ENCODE assay signal across 19 cellular contexts in genomic region chr20:59813126-59813947, GRCh38.
DNase-seq lines count a peak whose midpoint lies in the region; ATAC-seq and TF ChIP-seq lines count a peak whose summit lies in the region.
"Had no signal": no experiment of that assay in that cellular context is flagged by ENCODE, and none has a peak within 500 bp of the region (broad histone marks: within the 10 kb centered on the region; RNA-seq: fewer than 3 reads in every experiment).

No MANE protein-coding gene starts in this region.

- DNase-seq in H7, result peak; percentile 23
- peak; percentile 75 for DNase-seq in RWPE2 (ENCODE audit: low spot score)
- peak; percentile 36 for DNase-seq in spleen
- DNase-seq in foreskin fibroblast, result no peak
- no peak for DNase-seq in type B pancreatic cell (ENCODE audit: extremely low spot score, unreplicated experiment)
- DNase-seq: effector memory CD4-positive, alpha-beta T cell; lower lobe of right lung; NCI-H524 treated with DMSO at 0.1 percent for 48 hours; SJCRH30; stimulated activated CD4-positive, alpha-beta T cell treated with anti-CD3 and anti-CD28 coated beads, Interleukin-1b, Interleukin-23, amount 100 ng/mL, for 48 hours had no signal

- ATAC-seq in RWPE2 (ENCODE audit: low read depth) (peak; percentile 3; the same call in 1 of the 3 replicates), GM18858 (IDR thresholded peaks at IDR 0.05; ENCODE audit: unreplicated experiment) (no peak)
- ATAC-seq: activated CD4-positive, CD25-positive, alpha-beta regulatory T cell treated with anti-CD3 and anti-CD28 coated beads, Interleukin-2, amount 50 U/mL, for 24 hours; esophagus mucosa; lower lobe of right lung had no signal

- H3K4me3 ChIP-seq in H7 (ENCODE audit: insufficient read depth, low read depth, low read length), result no peak overlapping the region
- no peak overlapping the region for H3K4me3 ChIP-seq in RWPE2 (ENCODE audit: severe bottlenecking)
- H3K4me3 ChIP-seq in spleen, result no peak overlapping the region
- no peak overlapping the region for H3K4me3 ChIP-seq in foreskin fibroblast (ENCODE audit: low read depth in 1 of 2, low read length in 2 of 2)
- H3K4me3 ChIP-seq: lower lobe of right lung, SJCRH30, skin epidermis, thoracic aorta had no signal

- intact Hi-C loops in spleen (cut with DNase I; ENCODE audit: low total_unique reads), result no loop called here

- H3K27me3 Mint-ChIP-seq in type B pancreatic cell, result peaks cover 18% of the 10 kb centered on the region
- H3K27me3 Mint-ChIP-seq: activated naive CD8-positive, alpha-beta T cell; central memory CD8-positive, alpha-beta T cell had no signal

- H3K36me3 Mint-ChIP-seq in type B pancreatic cell, result no peaks in the 10 kb centered on the region
- H3K36me3 Mint-ChIP-seq: activated naive CD8-positive, alpha-beta T cell had no signal

- H3K27me3 ChIP-seq in H7 (ENCODE audit: control insufficient read depth, insufficient read depth, low read length), result no peaks in the 10 kb centered on the region
- H3K27me3 ChIP-seq in RWPE2 (ENCODE audit: insufficient read depth, poor library complexity, severe bottlenecking), result no peaks in the 10 kb centered on the region
- H3K27me3 ChIP-seq in layer of hippocampus (ENCODE audit: control insufficient read depth, insufficient read depth, low read length), result no peaks in the 10 kb centered on the region
- H3K27me3 ChIP-seq in spleen (replicated peaks in 1 of 7), result peaks cover 0 to 2% (median 0%) of the 10 kb centered on the region in 7 donors

- peaks cover 5% of the 10 kb centered on the region for H3K4me1 Mint-ChIP-seq in type B pancreatic cell (ENCODE audit: unreplicated experiment)
- H3K4me1 Mint-ChIP-seq: central memory CD8-positive, alpha-beta T cell had no signal

- no peaks in the 10 kb centered on the region for H3K9me3 ChIP-seq in RWPE2 (ENCODE audit: severe bottlenecking)
- H3K9me3 ChIP-seq in spleen, result no peaks in the 10 kb centered on the region
- H3K9me3 ChIP-seq: lower lobe of right lung, SJCRH30, thoracic aorta had no signal

- no peaks in the 10 kb centered on the region for H3K9me3 Mint-ChIP-seq in type B pancreatic cell
- H3K9me3 Mint-ChIP-seq: activated T-helper 1 cell treated with anti-CD3 and anti-CD28 coated beads, Interleukin-12 subunit alpha, Interleukin-12 subunit beta, Interleukin-2, Interleukin-4 antibody, amounts not matched to agents 30 ng/mL and 10 ng/mL and 1 ng/mL, durations not matched to agents 14 hours and 24 hours and 36 hours; central memory CD8-positive, alpha-beta T cell had no signal

- H3K36me3 ChIP-seq in H7 (replicated peaks; ENCODE audit: control insufficient read depth, insufficient read depth, low read length) (no peaks in the 10 kb centered on the region), RWPE2 (ENCODE audit: low read depth) (no peaks in the 10 kb centered on the region), spleen (no peaks in the 10 kb centered on the region)
- H3K36me3 ChIP-seq: lower lobe of right lung, SJCRH30, thoracic aorta had no signal

- H3K27ac ChIP-seq in RWPE2 (ENCODE audit: poor library complexity, severe bottlenecking) (no peak overlapping the region), layer of hippocampus (ENCODE audit: low read depth, low read length) (peak overlapping the region; percentile 50), spleen (no peak overlapping the region)
- H3K27ac ChIP-seq: lower lobe of right lung, SJCRH30, skin epidermis, thoracic aorta had no signal

- WGBS in spleen, 5 donors, result 84 to 94% (median 85%) methylated on average over 14 to 18 of the region's 18 CpGs

- no peak for TF ChIP-seq POLR2A in spleen (IDR thresholded peaks at IDR 0.05)

- no peak overlapping the region for H3K27ac Mint-ChIP-seq in type B pancreatic cell
- H3K27ac Mint-ChIP-seq: activated naive CD8-positive, alpha-beta T cell; activated T-helper 1 cell treated with anti-CD3 and anti-CD28 coated beads, Interleukin-12 subunit alpha, Interleukin-12 subunit beta, Interleukin-2, Interleukin-4 antibody, amounts not matched to agents 30 ng/mL and 10 ng/mL and 1 ng/mL, durations not matched to agents 14 hours and 24 hours and 36 hours had no signal

- TF ChIP-seq CTCF in RWPE2 (IDR thresholded peaks at IDR 0.05; ENCODE audit: poor library complexity, severe bottlenecking) (no peak), spleen (IDR thresholded peaks at IDR 0.05 in 8 of 11, conservative IDR thresholded peaks at IDR 0.05 in 3 of 11) (no peak), foreskin fibroblast (IDR thresholded peaks at IDR 0.05; ENCODE audit: low read depth, low read length) (no peak), type B pancreatic cell (conservative IDR thresholded peaks at IDR 0.05) (no peak)

- no peaks in the 10 kb centered on the region for H3K4me1 ChIP-seq in RWPE2 (ENCODE audit: insufficient read depth, poor library complexity, severe bottlenecking)
- no peaks in the 10 kb centered on the region for H3K4me1 ChIP-seq in spleen
- H3K4me1 ChIP-seq: lower lobe of right lung, SJCRH30 had no signal

- H3K4me3 Mint-ChIP-seq in type B pancreatic cell, result no peak overlapping the region
- H3K4me3 Mint-ChIP-seq: activated naive CD8-positive, alpha-beta T cell; activated T-helper 1 cell treated with anti-CD3 and anti-CD28 coated beads, Interleukin-12 subunit alpha, Interleukin-12 subunit beta, Interleukin-2, Interleukin-4 antibody, amounts not matched to agents 30 ng/mL and 10 ng/mL and 1 ng/mL, durations not matched to agents 14 hours and 24 hours and 36 hours; central memory CD8-positive, alpha-beta T cell had no signal

Comparison
In these comparisons a context has a peak if more than half of its experiments do, and no peak if none do; other contexts are left out.
1. DNase-seq: peak in H7 (single experiment), RWPE2 (single experiment) and spleen (single experiment); none in foreskin fibroblast (0 of 2) and type B pancreatic cell (single experiment).